1 cellular context compared by ENCODE assay signal in genomic region chr14:64053694-64054669, GRCh38.
A peak's percentile ranks its signal among the peaks of the same experiment; 100 is the strongest.
TF ChIP-seq lines count a peak whose summit lies in the region.

No MANE protein-coding gene starts in this region.

TF ChIP-seq in K562, 482 proteins besides CTCF, POLR2A, EP300 and RAD21:
- TF ChIP-seq ZBTB40 (IDR thresholded peaks at IDR 0.05): peak; percentile 78
- TF ChIP-seq ZBTB40 (CRISPR knock-in tag; IDR thresholded peaks at IDR 0.05): no peak
- no peak for TF ChIP-seq ZNF431 (CRISPR knock-in tag; IDR thresholded peaks at IDR 0.05)
